1 cellular context compared by ENCODE assay signal in genomic region chr2:112690853-112691390, GRCh38.
TF ChIP-seq lines count a peak whose summit lies in the region.

No MANE protein-coding gene starts in this region.

TF ChIP-seq in HepG2, 621 proteins besides CTCF, POLR2A, EP300 and RAD21 (continued from another document and continues in another):
- TF ChIP-seq ZNF512 (CRISPR knock-in tag; IDR thresholded peaks at IDR 0.05) (no peak), CREBL2 (CRISPR knock-in tag; IDR thresholded peaks at IDR 0.05; ENCODE audit: borderline replicate concordance) (no peak), HNRNPLL (IDR thresholded peaks at IDR 0.05; ENCODE audit: low read depth, low read length, poor library complexity, severe bottlenecking) (no peak), GPN1 (CRISPR knock-in tag; IDR thresholded peaks at IDR 0.05; ENCODE audit: borderline replicate concordance) (no peak), PHF20 (CRISPR knock-in tag; IDR thresholded peaks at IDR 0.05) (no peak), ZNF652 (CRISPR knock-in tag; IDR thresholded peaks at IDR 0.05; ENCODE audit: borderline replicate concordance, low read depth) (no peak), RXRA (CRISPR knock-in tag; IDR thresholded peaks at IDR 0.05) (peak; percentile 37; the same call in 1 of the 2 replicates), HNF4A (CRISPR knock-in tag; IDR thresholded peaks at IDR 0.05) (no peak), NR2F2 (IDR thresholded peaks at IDR 0.05; ENCODE audit: borderline replicate concordance, low read depth) (no peak), ZNF768 (CRISPR knock-in tag; IDR thresholded peaks at IDR 0.05) (no peak), ZBTB1 (CRISPR knock-in tag; IDR thresholded peaks at IDR 0.05; ENCODE audit: borderline replicate concordance) (no peak), FOXK2 (IDR thresholded peaks at IDR 0.05) (no peak), POLR2AphosphoS2 (IDR thresholded peaks at IDR 0.05; ENCODE audit: low read depth, low read length) (no peak), ZC3H4 (CRISPR knock-in tag; IDR thresholded peaks at IDR 0.05; ENCODE audit: borderline replicate concordance) (no peak), MEIS2 (CRISPR knock-in tag; IDR thresholded peaks at IDR 0.05) (no peak), TEAD3 (CRISPR knock-in tag; optimal IDR thresholded peaks at IDR 0.05; ENCODE audit: borderline replicate concordance) (peak; percentile 53), NFE2 (CRISPR knock-in tag; IDR thresholded peaks at IDR 0.05) (no peak), ZNF256 (CRISPR knock-in tag; conservative IDR thresholded peaks at IDR 0.05) (no peak), ZNF260 (CRISPR knock-in tag; IDR thresholded peaks at IDR 0.05; ENCODE audit: borderline replicate concordance, low read depth) (no peak), RARA (CRISPR knock-in tag; IDR thresholded peaks at IDR 0.05) (no peak), ZNF282 (IDR thresholded peaks at IDR 0.05; ENCODE audit: partially characterized antibody) (no peak), HMG20B (CRISPR knock-in tag; conservative IDR thresholded peaks at IDR 0.05) (no peak), MTA3 (CRISPR knock-in tag; IDR thresholded peaks at IDR 0.05) (no peak), ZNF878 (CRISPR knock-in tag; IDR thresholded peaks at IDR 0.05) (no peak), MED8 (CRISPR knock-in tag; IDR thresholded peaks at IDR 0.05; ENCODE audit: insufficient replicate concordance) (no peak), MEIS1 (CRISPR knock-in tag; IDR thresholded peaks at IDR 0.05; ENCODE audit: borderline replicate concordance) (no peak), ZNF225 (CRISPR knock-in tag; IDR thresholded peaks at IDR 0.05) (no peak), ZNF350 (CRISPR knock-in tag; IDR thresholded peaks at IDR 0.05; ENCODE audit: borderline replicate concordance, low read depth) (no peak; the same call in 1 of the 2 replicates), CSRNP2 (CRISPR knock-in tag; conservative IDR thresholded peaks at IDR 0.05; ENCODE audit: low read depth) (no peak), ZBTB40 (IDR thresholded peaks at IDR 0.05) (no peak), ZBTB40 (CRISPR knock-in tag; IDR thresholded peaks at IDR 0.05) (no peak)
- TF ChIP-seq, protein P1, sequence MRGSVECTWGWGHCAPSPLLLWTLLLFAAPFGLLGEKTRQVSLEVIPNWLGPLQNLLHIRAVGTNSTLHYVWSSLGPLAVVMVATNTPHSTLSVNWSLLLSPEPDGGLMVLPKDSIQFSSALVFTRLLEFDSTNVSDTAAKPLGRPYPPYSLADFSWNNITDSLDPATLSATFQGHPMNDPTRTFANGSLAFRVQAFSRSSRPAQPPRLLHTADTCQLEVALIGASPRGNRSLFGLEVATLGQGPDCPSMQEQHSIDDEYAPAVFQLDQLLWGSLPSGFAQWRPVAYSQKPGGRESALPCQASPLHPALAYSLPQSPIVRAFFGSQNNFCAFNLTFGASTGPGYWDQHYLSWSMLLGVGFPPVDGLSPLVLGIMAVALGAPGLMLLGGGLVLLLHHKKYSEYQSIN (CRISPR knock-in tag; IDR thresholded peaks at IDR 0.05; ENCODE audit: borderline replicate concordance), result no peak
- TF ChIP-seq, protein P2, sequence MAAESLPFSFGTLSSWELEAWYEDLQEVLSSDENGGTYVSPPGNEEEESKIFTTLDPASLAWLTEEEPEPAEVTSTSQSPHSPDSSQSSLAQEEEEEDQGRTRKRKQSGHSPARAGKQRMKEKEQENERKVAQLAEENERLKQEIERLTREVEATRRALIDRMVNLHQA (CRISPR knock-in tag; IDR thresholded peaks at IDR 0.05), result no peak
- TF ChIP-seq, protein P3, sequence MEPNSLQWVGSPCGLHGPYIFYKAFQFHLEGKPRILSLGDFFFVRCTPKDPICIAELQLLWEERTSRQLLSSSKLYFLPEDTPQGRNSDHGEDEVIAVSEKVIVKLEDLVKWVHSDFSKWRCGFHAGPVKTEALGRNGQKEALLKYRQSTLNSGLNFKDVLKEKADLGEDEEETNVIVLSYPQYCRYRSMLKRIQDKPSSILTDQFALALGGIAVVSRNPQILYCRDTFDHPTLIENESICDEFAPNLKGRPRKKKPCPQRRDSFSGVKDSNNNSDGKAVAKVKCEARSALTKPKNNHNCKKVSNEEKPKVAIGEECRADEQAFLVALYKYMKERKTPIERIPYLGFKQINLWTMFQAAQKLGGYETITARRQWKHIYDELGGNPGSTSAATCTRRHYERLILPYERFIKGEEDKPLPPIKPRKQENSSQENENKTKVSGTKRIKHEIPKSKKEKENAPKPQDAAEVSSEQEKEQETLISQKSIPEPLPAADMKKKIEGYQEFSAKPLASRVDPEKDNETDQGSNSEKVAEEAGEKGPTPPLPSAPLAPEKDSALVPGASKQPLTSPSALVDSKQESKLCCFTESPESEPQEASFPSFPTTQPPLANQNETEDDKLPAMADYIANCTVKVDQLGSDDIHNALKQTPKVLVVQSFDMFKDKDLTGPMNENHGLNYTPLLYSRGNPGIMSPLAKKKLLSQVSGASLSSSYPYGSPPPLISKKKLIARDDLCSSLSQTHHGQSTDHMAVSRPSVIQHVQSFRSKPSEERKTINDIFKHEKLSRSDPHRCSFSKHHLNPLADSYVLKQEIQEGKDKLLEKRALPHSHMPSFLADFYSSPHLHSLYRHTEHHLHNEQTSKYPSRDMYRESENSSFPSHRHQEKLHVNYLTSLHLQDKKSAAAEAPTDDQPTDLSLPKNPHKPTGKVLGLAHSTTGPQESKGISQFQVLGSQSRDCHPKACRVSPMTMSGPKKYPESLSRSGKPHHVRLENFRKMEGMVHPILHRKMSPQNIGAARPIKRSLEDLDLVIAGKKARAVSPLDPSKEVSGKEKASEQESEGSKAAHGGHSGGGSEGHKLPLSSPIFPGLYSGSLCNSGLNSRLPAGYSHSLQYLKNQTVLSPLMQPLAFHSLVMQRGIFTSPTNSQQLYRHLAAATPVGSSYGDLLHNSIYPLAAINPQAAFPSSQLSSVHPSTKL (CRISPR knock-in tag; IDR thresholded peaks at IDR 0.05), result peak; percentile 30; the same call in 1 of the 2 replicates
- TF ChIP-seq, protein P4, sequence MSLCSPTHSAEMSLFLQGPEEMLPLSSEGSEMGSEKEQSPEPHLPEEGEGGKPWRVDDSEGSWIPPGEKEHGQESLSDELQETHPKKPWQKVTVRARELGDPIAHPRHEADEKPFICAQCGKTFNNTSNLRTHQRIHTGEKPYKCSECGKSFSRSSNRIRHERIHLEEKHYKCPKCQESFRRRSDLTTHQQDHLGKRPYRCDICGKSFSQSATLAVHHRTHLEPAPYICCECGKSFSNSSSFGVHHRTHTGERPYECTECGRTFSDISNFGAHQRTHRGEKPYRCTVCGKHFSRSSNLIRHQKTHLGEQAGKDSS (CRISPR knock-in tag; IDR thresholded peaks at IDR 0.05; ENCODE audit: borderline replicate concordance, low read depth), result no peak
- TF ChIP-seq, protein P5, sequence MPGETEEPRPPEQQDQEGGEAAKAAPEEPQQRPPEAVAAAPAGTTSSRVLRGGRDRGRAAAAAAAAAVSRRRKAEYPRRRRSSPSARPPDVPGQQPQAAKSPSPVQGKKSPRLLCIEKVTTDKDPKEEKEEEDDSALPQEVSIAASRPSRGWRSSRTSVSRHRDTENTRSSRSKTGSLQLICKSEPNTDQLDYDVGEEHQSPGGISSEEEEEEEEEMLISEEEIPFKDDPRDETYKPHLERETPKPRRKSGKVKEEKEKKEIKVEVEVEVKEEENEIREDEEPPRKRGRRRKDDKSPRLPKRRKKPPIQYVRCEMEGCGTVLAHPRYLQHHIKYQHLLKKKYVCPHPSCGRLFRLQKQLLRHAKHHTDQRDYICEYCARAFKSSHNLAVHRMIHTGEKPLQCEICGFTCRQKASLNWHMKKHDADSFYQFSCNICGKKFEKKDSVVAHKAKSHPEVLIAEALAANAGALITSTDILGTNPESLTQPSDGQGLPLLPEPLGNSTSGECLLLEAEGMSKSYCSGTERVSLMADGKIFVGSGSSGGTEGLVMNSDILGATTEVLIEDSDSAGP (CRISPR knock-in tag; IDR thresholded peaks at IDR 0.05; ENCODE audit: borderline replicate concordance), result peak; percentile 52; the same call in 1 of the 2 replicates
- TF ChIP-seq, protein P6, sequence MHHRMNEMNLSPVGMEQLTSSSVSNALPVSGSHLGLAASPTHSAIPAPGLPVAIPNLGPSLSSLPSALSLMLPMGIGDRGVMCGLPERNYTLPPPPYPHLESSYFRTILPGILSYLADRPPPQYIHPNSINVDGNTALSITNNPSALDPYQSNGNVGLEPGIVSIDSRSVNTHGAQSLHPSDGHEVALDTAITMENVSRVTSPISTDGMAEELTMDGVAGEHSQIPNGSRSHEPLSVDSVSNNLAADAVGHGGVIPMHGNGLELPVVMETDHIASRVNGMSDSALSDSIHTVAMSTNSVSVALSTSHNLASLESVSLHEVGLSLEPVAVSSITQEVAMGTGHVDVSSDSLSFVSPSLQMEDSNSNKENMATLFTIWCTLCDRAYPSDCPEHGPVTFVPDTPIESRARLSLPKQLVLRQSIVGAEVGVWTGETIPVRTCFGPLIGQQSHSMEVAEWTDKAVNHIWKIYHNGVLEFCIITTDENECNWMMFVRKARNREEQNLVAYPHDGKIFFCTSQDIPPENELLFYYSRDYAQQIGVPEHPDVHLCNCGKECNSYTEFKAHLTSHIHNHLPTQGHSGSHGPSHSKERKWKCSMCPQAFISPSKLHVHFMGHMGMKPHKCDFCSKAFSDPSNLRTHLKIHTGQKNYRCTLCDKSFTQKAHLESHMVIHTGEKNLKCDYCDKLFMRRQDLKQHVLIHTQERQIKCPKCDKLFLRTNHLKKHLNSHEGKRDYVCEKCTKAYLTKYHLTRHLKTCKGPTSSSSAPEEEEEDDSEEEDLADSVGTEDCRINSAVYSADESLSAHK (CRISPR knock-in tag; IDR thresholded peaks at IDR 0.05; ENCODE audit: borderline replicate concordance), result no peak
